In the genomic region with DNA sequence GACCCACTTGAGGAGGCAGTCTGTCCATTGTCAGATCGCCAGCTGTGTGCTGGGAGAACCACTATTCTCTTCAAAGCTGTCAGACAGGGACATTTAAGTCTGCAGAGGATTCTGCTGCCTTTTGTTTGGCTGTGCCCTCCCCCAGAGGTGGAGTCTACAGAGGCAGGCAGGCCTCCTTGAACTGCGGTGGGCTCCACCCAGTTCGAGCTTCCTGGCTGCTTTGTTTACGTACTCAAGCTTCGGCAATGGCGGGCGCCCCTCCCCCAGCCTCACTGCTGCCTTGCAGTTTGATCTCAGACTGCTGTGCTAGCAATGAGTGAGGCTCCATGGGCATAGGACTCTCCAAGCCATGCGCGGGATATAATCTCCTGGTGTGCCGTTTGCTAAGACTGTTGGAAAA, we compare ENCODE assay signal across 1 cellular context. TPM values are rescaled to one million over a fixed set of nuclear protein-coding genes. Genes with fewer than 3 reads are reported as not detected.
"Had no signal": no experiment of that assay in that cellular context is flagged by ENCODE, and none has a peak within 500 bp of the region (broad histone marks: within the 10 kb centered on the region; RNA-seq: fewer than 3 reads in every experiment).

No MANE protein-coding gene starts in this region.

RNA-seq across cellular contexts. Expression of a gene that starts 5.3 kb away (rescaled TPM):
- total RNA-seq: glomerular endothelial cell had no signal
